ENCODE assay signal across 27 cellular contexts in the genomic region with DNA sequence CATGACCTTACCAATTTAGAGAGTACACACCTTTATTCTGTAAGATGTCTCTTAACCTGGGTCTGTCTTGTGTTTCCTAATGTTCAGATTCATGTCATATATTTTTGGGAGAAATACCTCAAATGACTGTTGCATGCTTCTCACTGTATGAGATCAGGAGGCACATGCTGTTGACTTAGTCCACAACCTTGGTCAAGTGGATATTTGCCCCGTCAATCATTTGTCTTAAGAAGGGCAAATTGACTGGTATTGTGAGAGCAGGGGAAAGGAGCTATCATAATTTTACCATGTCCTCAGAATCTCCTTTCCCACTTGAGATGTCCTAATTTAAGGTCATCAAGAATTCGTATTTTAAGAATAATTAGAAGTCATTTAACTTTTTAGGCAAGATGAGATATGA. TPM values are rescaled to one million over a fixed set of nuclear protein-coding genes. Genes with fewer than 3 reads are reported as not detected.
DNase-seq lines count a peak whose midpoint lies in the region; ATAC-seq, FAIRE-seq and TF ChIP-seq lines count a peak whose summit lies in the region.
"Had no signal": no experiment of that assay in that cellular context is flagged by ENCODE, and none has a peak within 500 bp of the region (broad histone marks: within the 10 kb centered on the region; RNA-seq: fewer than 3 reads in every experiment).

No MANE protein-coding gene starts in this region.

- H3K9me3 Mint-ChIP-seq in chondrocyte (ENCODE audit: low read depth), result no peaks in the 10 kb centered on the region
- H3K9me3 Mint-ChIP-seq: CD4-positive, alpha-beta T cell; CD8-positive, alpha-beta memory T cell; GM23338; H9; HFFc6 had no signal

- TF ChIP-seq RAD21 in HepG2 (CRISPR knock-in tag; IDR thresholded peaks at IDR 0.05) (no peak), K562 (CRISPR knock-in tag; conservative IDR thresholded peaks at IDR 0.05 in 1 of 2, IDR thresholded peaks at IDR 0.05 in 1 of 2) (no peak)

- no peaks in the 10 kb centered on the region for H3K27me3 Mint-ChIP-seq in chondrocyte (ENCODE audit: low read depth)
- H3K27me3 Mint-ChIP-seq: CD4-positive, alpha-beta T cell; CD8-positive, alpha-beta memory T cell had no signal

- CTCF ChIA-PET in HepG2 (lab: Yijun Ruan, JAX; ENCODE audit: low intra/inter-chr PET ratio, low total read pairs), result no interaction called here
- CTCF ChIA-PET in K562 (lab: Yijun Ruan, JAX; ENCODE audit: low intra/inter-chr PET ratio), result interaction anchor here (0.6 kb wide), 1 partner anchor 574 kb away, joined by 4 read pairs; no protein-coding TSS in a partner anchor

- 90% methylated on average over 2 of the region's 2 CpGs for WGBS in HepG2 (ENCODE audit: low lambda C conversion rate)
- WGBS in right lobe of liver (ENCODE audit: insufficient coverage, low coverage, low lambda C conversion rate, missing lambda C conversion rate), result 90% methylated on average over 2 of the region's 2 CpGs
- 67% methylated on average over 2 of the region's 2 CpGs for WGBS in K562 (ENCODE audit: insufficient coverage, low coverage, missing lambda C conversion rate)

- H3K4me3 ChIP-seq in HepG2 (replicated peaks in 1 of 3; ENCODE audit: insufficient read depth in 1 of 3, low read depth in 2 of 3, low read length in 3 of 3) (no peak overlapping the region), right lobe of liver (no peak overlapping the region), K562 (no peak overlapping the region), left lung (no peak overlapping the region)
- H3K4me3 ChIP-seq: A549; BLaER1 treated with 17β-estradiol and CSF1 and Interleukin-3, amounts not matched to agents 10 nM and 100 nM; GM12878; GM23338 had no signal

- H3K36me3 ChIP-seq in HepG2 (replicated peaks in 1 of 2; ENCODE audit: control insufficient read depth in 1 of 2, insufficient read depth in 2 of 2, low read length in 2 of 2) (peaks cover 1 to 14% of the 10 kb centered on the region in 2 experiments; a peak in 2 of 5 replicates), right lobe of liver (peaks cover 0 to 17% (median 0%) of the 10 kb centered on the region in 4 donors), K562 (ENCODE audit: control insufficient read depth, insufficient read depth, low read length) (peaks cover 17% of the 10 kb centered on the region; the same call in 2 of the 3 replicates), left lung (peaks cover 0 to 18% of the 10 kb centered on the region in 2 donors)

- TF ChIP-seq POLR2A in HepG2 (IDR thresholded peaks at IDR 0.05; ENCODE audit: insufficient read depth in 1 of 2, low read depth in 2 of 2, low read length in 2 of 2) (no peak), right lobe of liver (IDR thresholded peaks at IDR 0.05) (no peak), K562 (conservative IDR thresholded peaks at IDR 0.05) (no peak), GM12891 (IDR thresholded peaks at IDR 0.05; ENCODE audit: low read depth, low read length) (no peak)

- no peak for TF ChIP-seq CTCF in HepG2 (CRISPR knock-in tag; IDR thresholded peaks at IDR 0.05)
- TF ChIP-seq CTCF in right lobe of liver (IDR thresholded peaks at IDR 0.05), result no peak
- TF ChIP-seq CTCF in K562 (IDR thresholded peaks at IDR 0.05 in 2 of 3, conservative IDR thresholded peaks at IDR 0.05 in 1 of 3; ENCODE audit: insufficient read depth in 2 of 3, low read depth in 1 of 3, low read length in 3 of 3), result no peak
- TF ChIP-seq CTCF in left lung (IDR thresholded peaks at IDR 0.05), result no peak
- no peak for TF ChIP-seq CTCF in chondrocyte (IDR thresholded peaks at IDR 0.05)

- no peak overlapping the region for H3K9ac ChIP-seq in HepG2 (ENCODE audit: insufficient read depth, low read depth, low read length)
- no peak overlapping the region for H3K9ac ChIP-seq in K562 (ENCODE audit: insufficient read depth in 1 of 2, low read depth in 2 of 2, low read length in 2 of 2)
- H3K9ac ChIP-seq: BLaER1 treated with 17β-estradiol and CSF1 and Interleukin-3, amounts not matched to agents 10 nM and 100 nM had no signal

- H4K20me1 ChIP-seq in HepG2 (ENCODE audit: insufficient read depth, low read length) (no peaks in the 10 kb centered on the region), K562 (replicated peaks; ENCODE audit: control insufficient read depth, insufficient read depth, low read length) (no peaks in the 10 kb centered on the region)

- FAIRE-seq in HepG2 (lab: Jason Lieb, UNC) (no peak), K562 (lab: Jason Lieb, UNC) (peak; percentile 44), GM12891 (lab: Jason Lieb, UNC) (no peak)
- FAIRE-seq: A549, D721Med, GM12878, GM18507 had no signal

- H3K4me1 ChIP-seq in HepG2 (ENCODE audit: insufficient read depth, low read length) (peaks cover 21% of the 10 kb centered on the region), right lobe of liver (peaks cover 0 to 12% (median 0%) of the 10 kb centered on the region in 4 donors), K562 (replicated peaks in 1 of 2; ENCODE audit: control insufficient read depth in 2 of 2, insufficient read depth in 2 of 2, low read length in 2 of 2) (peaks cover 0 to 7% of the 10 kb centered on the region in 2 experiments; a peak in 4 of 5 replicates), left lung (no peaks in the 10 kb centered on the region)
- H3K4me1 ChIP-seq: A549; BLaER1 treated with 17β-estradiol and CSF1 and Interleukin-3, amounts not matched to agents 10 nM and 100 nM had no signal

- H3K4me2 ChIP-seq in HepG2 (ENCODE audit: low read depth, low read length) (no peak overlapping the region), K562 (ENCODE audit: insufficient read depth, low read length) (no peak overlapping the region)
- H3K4me2 ChIP-seq: A549; BLaER1 treated with 17β-estradiol and CSF1 and Interleukin-3, amounts not matched to agents 10 nM and 100 nM; GM23338 had no signal

- no peaks in the 10 kb centered on the region for H3K27me3 ChIP-seq in HepG2 (ENCODE audit: control insufficient read depth in 1 of 2, insufficient read depth in 2 of 2, low read length in 2 of 2)
- no peaks in the 10 kb centered on the region for H3K27me3 ChIP-seq in right lobe of liver
- no peaks in the 10 kb centered on the region for H3K27me3 ChIP-seq in K562 (ENCODE audit: control insufficient read depth in 2 of 2, insufficient read depth in 2 of 2, low read length in 2 of 2)
- H3K27me3 ChIP-seq in left lung, result no peaks in the 10 kb centered on the region
- H3K27me3 ChIP-seq: BE2C; BLaER1 treated with 17β-estradiol and CSF1 and Interleukin-3, amounts not matched to agents 10 nM and 100 nM had no signal

- DNase-seq in HepG2 (ENCODE audit: low spot score) (no peak), right lobe of liver (no peak), K562 (ENCODE audit: extremely low read depth in 1 of 4, low spot score in 3 of 4) (no peak), left lung (no peak), GM12891 (ENCODE audit: insufficient read length, low spot score) (no peak), chondrocyte (ENCODE audit: low spot score) (no peak)
- DNase-seq in activated CD4-positive, alpha-beta T cell treated with anti-CD3 and anti-CD28 coated beads for 48 hours, result no peak
- DNase-seq: 8988T; ACHN; AML-193; BE2C; CD4-positive, alpha-beta T cell; CD8-positive, alpha-beta memory T cell; DMS 273 treated with DMSO at 0.1 percent for 48 hours; DMS79; EL; GDM1; H9; HFFc6 had no signal

- intact Hi-C loops in HepG2 (cut with micrococcal nuclease; ENCODE audit: unreplicated experiment) (no loop called here), right lobe of liver (cut with DNase I) (no loop called here), K562 (cut with micrococcal nuclease) (no loop called here), left lung (cut with DNase I) (no loop called here)

- H3K9me3 ChIP-seq in HepG2 (ENCODE audit: low read length) (no peaks in the 10 kb centered on the region), right lobe of liver (no peaks in the 10 kb centered on the region), K562 (replicated peaks; ENCODE audit: control insufficient read depth, insufficient read depth, low read depth, low read length) (no peaks in the 10 kb centered on the region), left lung (no peaks in the 10 kb centered on the region)
- H3K9me3 ChIP-seq: A549; BE2C; BLaER1 treated with 17β-estradiol and CSF1 and Interleukin-3, amounts not matched to agents 10 nM and 100 nM had no signal

- POLR2A ChIA-PET in HepG2 (lab: Yijun Ruan, JAX) (no interaction called here), K562 (lab: Yijun Ruan, JAX) (interaction anchor here (0.6 kb wide), 2 partner anchors 11 to 19 kb away, joined by 3 read pairs; a partner anchor contains a TSS)

- H3K27ac ChIP-seq in HepG2 (ENCODE audit: extremely low read length, insufficient read depth, low read length), result no peak overlapping the region
- H3K27ac ChIP-seq in right lobe of liver, result no peak overlapping the region
- H3K27ac ChIP-seq in K562 (ENCODE audit: extremely low read depth, low read depth, low read length), result no peak overlapping the region
- H3K27ac ChIP-seq in left lung, result no peak overlapping the region
- H3K27ac ChIP-seq: A549; BLaER1 treated with 17β-estradiol and CSF1 and Interleukin-3, amounts not matched to agents 10 nM and 100 nM had no signal

- no peak overlapping the region for H2AFZ ChIP-seq in HepG2 (ENCODE audit: low read length)
- no peak overlapping the region for H2AFZ ChIP-seq in K562 (ENCODE audit: low read depth, low read length)
- H2AFZ ChIP-seq: GM23338 had no signal

- ATAC-seq in HepG2 (no peak), right lobe of liver (no peak), K562 (no peak), left lung (peak; percentile 50)
- ATAC-seq: A549, GM12878, GM23338, HCT116 had no signal

- TF ChIP-seq EP300 in HepG2 (IDR thresholded peaks at IDR 0.05; ENCODE audit: low read depth in 2 of 2, low read length in 2 of 2) (no peak), HepG2 (CRISPR knock-in tag; IDR thresholded peaks at IDR 0.05; ENCODE audit: borderline replicate concordance) (no peak), K562 (IDR thresholded peaks at IDR 0.05; ENCODE audit: low read length) (no peak)

- H3K4me3 Mint-ChIP-seq in chondrocyte (ENCODE audit: unreplicated experiment), result no peak overlapping the region
- H3K4me3 Mint-ChIP-seq: CD14-positive monocyte; CD4-positive, alpha-beta T cell; CD8-positive, alpha-beta memory T cell; GM23338; H9; HFFc6 had no signal

- H3K9me1 ChIP-seq in K562 (ENCODE audit: control insufficient read depth, insufficient read depth, low read length), result no peaks in the 10 kb centered on the region

- in situ Hi-C loops in HepG2 (cut with HindIII; ENCODE audit: extremely low pct_ligation_motif_present, low pct_unique_long_range_greater_than_20kb) (loop anchor here (10.0 kb wide), 1 partner anchor 49 kb away; no protein-coding TSS in a partner anchor), K562 (cut with MboI) (no loop called here)

- BruUV-seq in HepG2 (replicated peaks; lab: Mats Ljungman, UMichigan) (no TSS peak), K562 (replicated peaks; lab: Mats Ljungman, UMichigan) (no TSS peak)

- peaks cover 51% of the 10 kb centered on the region for H3K79me2 ChIP-seq in HepG2 (ENCODE audit: insufficient read depth, low read length)
- peaks cover 47% of the 10 kb centered on the region for H3K79me2 ChIP-seq in K562 (ENCODE audit: control insufficient read depth, insufficient read depth, low read length)

- H3K4me1 Mint-ChIP-seq in chondrocyte (ENCODE audit: low read depth), result no peaks in the 10 kb centered on the region

- peaks cover 7% of the 10 kb centered on the region for H3K36me3 Mint-ChIP-seq in chondrocyte (ENCODE audit: low read depth)

- H3K27ac Mint-ChIP-seq in chondrocyte (ENCODE audit: unreplicated experiment), result no peak overlapping the region
- H3K27ac Mint-ChIP-seq: CD4-positive, alpha-beta T cell; GM23338; HFFc6 had no signal

RNA-seq across cellular contexts. Expression of a gene that starts 11.0 kb away (rescaled TPM):
- total RNA-seq in HepG2 (2016; rRNA removed; fragmentation: Illumina TruSeq; extraction: Trizol) (9.7 and 10.4 TPM in 2 replicates), right lobe of liver (10 to 100 TPM; 13.3 to 53.5 (median 21.2) TPM), K562 (2014; rRNA removed) (15.9 and 17.7 TPM in 2 replicates), K562 (2014; rRNA removed; fragmentation: Illumina TruSeq; extraction: Trizol) (19.1 and 20.3 TPM in 2 replicates), K562 (2015; rRNA removed; fragmentation: Illumina TruSeq; extraction: Trizol) (19.9 and 20.8 TPM in 2 replicates), K562 (2021) (13.0 and 14.7 TPM in 2 replicates), left lung (10 to 100 TPM; 49.6 to 49.8 TPM), chondrocyte (20.4 to 27.7 TPM (median 20.5 TPM) in 3 replicates)
- 4.4 and 4.5 TPM in 2 replicates for total RNA-seq in HepG2 (2016; cell fraction: cytosol; rRNA removed; fragmentation: Illumina TruSeq; extraction: Trizol; ENCODE audit: low read depth)
- total RNA-seq in HepG2 (2016; cell fraction: insoluble cytoplasmic fraction; rRNA removed; fragmentation: Illumina TruSeq; extraction: Trizol), result 8.4 and 12.1 TPM in 2 replicates
- 6.1 and 6.5 TPM in 2 replicates for total RNA-seq in HepG2 (2016; cell fraction: membrane; rRNA removed; fragmentation: Illumina TruSeq; extraction: Trizol)
- total RNA-seq in HepG2 (2016; cell fraction: nucleus; rRNA removed; fragmentation: Illumina TruSeq; extraction: Trizol), result 12.8 and 15.6 TPM in 2 replicates
- polyA plus RNA-seq in HepG2 (2011; rRNA removed) (11.2 and 12.3 TPM in 2 replicates), K562 (2011; rRNA removed) (16.0 and 19.1 TPM in 2 replicates), K562 (2014; fragmentation: Illumina TruSeq; extraction: Trizol) (16.8 and 20.5 TPM in 2 replicates), K562 (2014; fragmentation: Nextera tagmentation; extraction: Ambion mirVana) (10 to 100 TPM in 1 of 2 experiments, 1 to 10 TPM in 1; 8.5 to 16.3 TPM), K562 (2014; rRNA removed) (18.0 and 23.0 TPM in 2 replicates)
- 7.3 and 10.3 TPM in 2 replicates for polyA plus RNA-seq in HepG2 (2011; cell fraction: cytosol; rRNA removed)
- 6.9 and 8.4 TPM in 2 replicates for polyA plus RNA-seq in HepG2 (2011; cell fraction: nucleus; rRNA removed)
- polyA plus RNA-seq in HepG2 (2012), result 19.7 and 20.0 TPM in 2 replicates
- 8.1 and 8.4 TPM in 2 replicates for polyA plus RNA-seq in HepG2 (2016; cell fraction: cytosol; fragmentation: Illumina TruSeq; extraction: Trizol; ENCODE audit: low read depth)
- 22.9 and 26.8 TPM in 2 replicates for polyA plus RNA-seq in HepG2 (2016; cell fraction: insoluble cytoplasmic fraction; fragmentation: Illumina TruSeq; extraction: Trizol; ENCODE audit: low read depth)
- 7.6 and 9.6 TPM in 2 replicates for polyA plus RNA-seq in HepG2 (2016; cell fraction: membrane; fragmentation: Illumina TruSeq; extraction: Trizol; ENCODE audit: low read depth)
- 41.0 and 46.0 TPM in 2 replicates for polyA plus RNA-seq in HepG2 (2016; cell fraction: nucleus; fragmentation: Illumina TruSeq; extraction: Trizol; ENCODE audit: insufficient read depth, low read depth)
- polyA minus RNA-seq in HepG2 (2011; rRNA and poly(A)+ RNA removed; ENCODE audit: low replicate concordance), result 9.9 and 15.3 TPM in 2 replicates
- polyA minus RNA-seq in HepG2 (2011; cell fraction: cytosol; rRNA and poly(A)+ RNA removed), result 6.2 and 9.4 TPM in 2 replicates
- 21.8 and 27.0 TPM in 2 replicates for polyA minus RNA-seq in HepG2 (2011; cell fraction: nucleus; rRNA and poly(A)+ RNA removed)
- 22.8 and 27.0 TPM in 2 replicates for total RNA-seq in K562 (2011; cell fraction: chromatin; rRNA removed; ENCODE audit: low replicate concordance)
- total RNA-seq in K562 (2011; cell fraction: nucleolus; rRNA removed), result 32.6 and 33.2 TPM in 2 replicates
- 35.9 and 47.6 TPM in 2 replicates for total RNA-seq in K562 (2011; cell fraction: nucleoplasm; rRNA removed)
- 8.9 and 9.7 TPM in 2 replicates for polyA plus RNA-seq in K562 (2011; cell fraction: cytosol; rRNA removed)
- 10.7 and 13.8 TPM in 2 replicates for polyA plus RNA-seq in K562 (2011; cell fraction: nucleus; rRNA removed)
- polyA plus RNA-seq in K562 (2012), result 13.4 and 17.1 TPM in 2 replicates
- polyA minus RNA-seq in K562 (2011; rRNA and poly(A)+ RNA removed), result 17.1 and 21.0 TPM in 2 replicates
- polyA minus RNA-seq in K562 (2011; cell fraction: cytosol; rRNA and poly(A)+ RNA removed), result 6.8 and 10.7 TPM in 2 replicates
- 24.6 and 26.3 TPM in 2 replicates for polyA minus RNA-seq in K562 (2011; cell fraction: nucleus; rRNA and poly(A)+ RNA removed)
- polyA plus RNA-seq in GM12891 (2012; ENCODE audit: low read depth, missing spikeins), result 15.0 TPM

RNA-seq across cellular contexts. Expression of a gene that starts 42.4 kb away (rescaled TPM):
- total RNA-seq in HepG2 (2016; rRNA removed; fragmentation: Illumina TruSeq; extraction: Trizol) (120 and 158 TPM in 2 replicates), right lobe of liver (100 to 1,000 TPM in 5 of 6 experiments, 10 to 100 TPM in 1; 36.1 to 170 (median 127) TPM), K562 (2014; rRNA removed) (26.0 and 33.6 TPM in 2 replicates), K562 (2014; rRNA removed; fragmentation: Illumina TruSeq; extraction: Trizol) (81.0 and 99.3 TPM in 2 replicates), K562 (2015; rRNA removed; fragmentation: Illumina TruSeq; extraction: Trizol) (60.8 and 73.9 TPM in 2 replicates), K562 (2021) (55.8 and 59.4 TPM in 2 replicates), left lung (10 to 100 TPM; 64.9 to 79.4 TPM), chondrocyte (10.3 to 12.9 TPM (median 11.3 TPM) in 3 replicates)
- 37.4 and 46.0 TPM in 2 replicates for total RNA-seq in HepG2 (2016; cell fraction: cytosol; rRNA removed; fragmentation: Illumina TruSeq; extraction: Trizol; ENCODE audit: low read depth)
- total RNA-seq in HepG2 (2016; cell fraction: insoluble cytoplasmic fraction; rRNA removed; fragmentation: Illumina TruSeq; extraction: Trizol), result 110 and 160 TPM in 2 replicates
- total RNA-seq in HepG2 (2016; cell fraction: membrane; rRNA removed; fragmentation: Illumina TruSeq; extraction: Trizol), result 80.0 and 109 TPM in 2 replicates
- 123 and 135 TPM in 2 replicates for total RNA-seq in HepG2 (2016; cell fraction: nucleus; rRNA removed; fragmentation: Illumina TruSeq; extraction: Trizol)
- polyA plus RNA-seq in HepG2 (2011; rRNA removed) (99.1 and 121 TPM in 2 replicates), K562 (2011; rRNA removed) (67.3 and 83.7 TPM in 2 replicates), K562 (2014; fragmentation: Illumina TruSeq; extraction: Trizol) (64.0 and 85.1 TPM in 2 replicates), K562 (2014; fragmentation: Nextera tagmentation; extraction: Ambion mirVana) (100 to 1,000 TPM; 106 to 108 TPM), K562 (2014; rRNA removed) (43.2 and 52.0 TPM in 2 replicates)
- polyA plus RNA-seq in HepG2 (2011; cell fraction: cytosol; rRNA removed), result 45.0 and 85.9 TPM in 2 replicates
- polyA plus RNA-seq in HepG2 (2011; cell fraction: nucleus; rRNA removed), result 16.3 and 22.2 TPM in 2 replicates
- 185 and 257 TPM in 2 replicates for polyA plus RNA-seq in HepG2 (2012)
- polyA plus RNA-seq in HepG2 (2016; cell fraction: cytosol; fragmentation: Illumina TruSeq; extraction: Trizol; ENCODE audit: low read depth), result 40.7 and 42.3 TPM in 2 replicates
- 99.3 and 110 TPM in 2 replicates for polyA plus RNA-seq in HepG2 (2016; cell fraction: insoluble cytoplasmic fraction; fragmentation: Illumina TruSeq; extraction: Trizol; ENCODE audit: low read depth)
- polyA plus RNA-seq in HepG2 (2016; cell fraction: membrane; fragmentation: Illumina TruSeq; extraction: Trizol; ENCODE audit: low read depth), result 66.9 and 69.9 TPM in 2 replicates
- polyA plus RNA-seq in HepG2 (2016; cell fraction: nucleus; fragmentation: Illumina TruSeq; extraction: Trizol; ENCODE audit: insufficient read depth, low read depth), result 168 and 180 TPM in 2 replicates
- 14.6 and 50.4 TPM in 2 replicates for polyA minus RNA-seq in HepG2 (2011; rRNA and poly(A)+ RNA removed; ENCODE audit: low replicate concordance)
- polyA minus RNA-seq in HepG2 (2011; cell fraction: cytosol; rRNA and poly(A)+ RNA removed), result 52.1 and 76.8 TPM in 2 replicates
- polyA minus RNA-seq in HepG2 (2011; cell fraction: nucleus; rRNA and poly(A)+ RNA removed), result 62.1 and 76.0 TPM in 2 replicates
- 35.2 and 71.1 TPM in 2 replicates for total RNA-seq in K562 (2011; cell fraction: chromatin; rRNA removed; ENCODE audit: low replicate concordance)
- 36.2 and 41.8 TPM in 2 replicates for total RNA-seq in K562 (2011; cell fraction: nucleolus; rRNA removed)
- total RNA-seq in K562 (2011; cell fraction: nucleoplasm; rRNA removed), result 54.8 and 73.6 TPM in 2 replicates
- 11.5 and 32.5 TPM in 2 replicates for polyA plus RNA-seq in K562 (2011; cell fraction: cytosol; rRNA removed)
- polyA plus RNA-seq in K562 (2011; cell fraction: nucleus; rRNA removed), result 13.2 and 28.9 TPM in 2 replicates
- 44.3 and 122 TPM in 2 replicates for polyA plus RNA-seq in K562 (2012)
- polyA minus RNA-seq in K562 (2011; rRNA and poly(A)+ RNA removed), result 93.5 and 98.2 TPM in 2 replicates
- 14.4 and 21.4 TPM in 2 replicates for polyA minus RNA-seq in K562 (2011; cell fraction: cytosol; rRNA and poly(A)+ RNA removed)
- polyA minus RNA-seq in K562 (2011; cell fraction: nucleus; rRNA and poly(A)+ RNA removed), result 10.2 and 25.2 TPM in 2 replicates
- 27.3 TPM for polyA plus RNA-seq in GM12891 (2012; ENCODE audit: low read depth, missing spikeins)
